ENCODE assay signal across 8 cellular contexts in the genomic region with DNA sequence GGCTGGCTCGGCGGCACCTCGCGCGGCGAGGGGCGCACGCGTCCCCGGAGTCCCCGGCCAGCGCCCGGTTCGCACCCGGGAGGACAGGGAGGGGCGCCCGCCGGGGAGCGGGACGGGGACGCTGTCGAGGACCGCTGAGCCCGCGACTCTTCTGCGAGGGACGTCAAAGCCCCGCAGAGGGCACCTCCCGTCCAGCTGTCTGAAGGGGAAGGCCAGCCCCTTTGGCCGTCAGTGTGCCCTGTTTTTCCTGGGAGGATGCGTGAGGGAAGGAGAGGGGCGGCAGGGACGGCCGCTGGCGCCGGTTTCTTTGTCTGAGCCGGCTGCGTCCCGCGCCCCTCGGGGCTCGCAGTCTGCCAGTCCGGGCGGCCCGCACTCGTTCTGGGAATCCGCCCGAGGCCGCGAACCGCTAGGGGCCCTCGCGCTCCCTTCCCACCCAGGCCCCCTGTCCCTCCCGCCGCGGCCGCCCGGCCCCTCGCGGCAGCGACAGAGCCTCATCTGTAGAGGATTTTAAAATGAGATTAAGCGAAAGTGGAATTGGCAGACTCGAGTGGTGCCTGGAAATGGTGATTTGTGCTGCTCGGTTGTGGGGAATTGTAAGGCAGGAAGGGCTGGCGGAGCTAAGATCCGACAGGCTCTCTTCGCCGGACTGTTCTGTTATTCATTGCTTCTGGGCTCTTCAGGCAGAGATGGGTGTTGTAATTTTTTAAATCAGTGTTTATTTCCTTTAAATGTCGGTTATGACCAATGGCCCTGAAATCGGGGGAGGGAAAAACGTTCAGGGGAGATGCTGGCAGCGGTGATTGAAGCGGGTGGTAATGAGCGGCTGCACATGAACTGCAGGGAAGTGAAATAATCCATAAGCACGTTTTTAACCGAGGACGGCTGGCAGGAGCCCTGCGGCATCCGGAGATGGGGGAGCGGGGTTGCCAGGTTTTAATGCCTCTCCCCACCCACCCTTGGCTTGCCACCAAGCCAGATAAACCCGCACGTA. TPM values are rescaled to one million over a fixed set of nuclear protein-coding genes. Genes with fewer than 3 reads are reported as not detected.
DNase-seq lines count a peak whose midpoint lies in the region; ATAC-seq, FAIRE-seq and TF ChIP-seq lines count a peak whose summit lies in the region.

No MANE protein-coding gene starts in this region.

- no peak for ATAC-seq in GM18907 (IDR thresholded peaks at IDR 0.05; ENCODE audit: unreplicated experiment)

- H3K36me3 ChIP-seq in A673 (ENCODE audit: insufficient read depth, low read length, poor library complexity, severe bottlenecking): no peaks in the 10 kb centered on the region

- peak overlapping the region; percentile 49 for H3K4me3 ChIP-seq in A673 (ENCODE audit: low read depth, low read length, poor library complexity, severe bottlenecking)

- CTCF ChIA-PET in A673 (lab: Charles Lee): no interaction called here

- peak; percentile 58 for DNase-seq in A673 (ENCODE audit: low spot score)
- peak; percentile 24 for DNase-seq in GM12891 (ENCODE audit: insufficient read length, low spot score)
- DNase-seq in NCI-H69 (lab: John Stamatoyannopoulos, UW): peak; percentile 94
- DNase-seq in dermis blood vessel endothelial cell: peak; percentile 61
- DNase-seq in medulla oblongata (ENCODE audit: extremely low spot score): peak; percentile 4
- peak; percentile 39 for DNase-seq in urothelium cell line (ENCODE audit: low spot score)
- DNase-seq in activated effector memory CD4-positive, alpha-beta T cell treated with Interleukin-2 at 50 U/mL for 16 hours: no peak

- TF ChIP-seq POLR2A in GM12891 (IDR thresholded peaks at IDR 0.05; ENCODE audit: low read depth, low read length): no peak

- H3K4me1 ChIP-seq in A673 (ENCODE audit: insufficient read depth, low read length, poor library complexity, severe bottlenecking): peaks cover 9% of the 10 kb centered on the region

- POLR2A ChIA-PET in A673 (lab: Charles Lee; ENCODE audit: low non-redundant PET): no interaction called here

- FAIRE-seq in GM12891 (lab: Jason Lieb, UNC) (no peak), urothelium cell line (lab: Jason Lieb, UNC) (no peak)

- no peak overlapping the region for H3K27ac ChIP-seq in A673 (ENCODE audit: low read depth, low read length, poor library complexity, severe bottlenecking)

- intact Hi-C loops in A673 (cut with micrococcal nuclease; ENCODE audit: unreplicated experiment): no loop called here

- peaks cover 69% of the 10 kb centered on the region for H3K27me3 ChIP-seq in A673 (replicated peaks; ENCODE audit: insufficient read depth, low read depth, low read length, poor library complexity)

- no peaks in the 10 kb centered on the region for H3K9me3 ChIP-seq in A673 (ENCODE audit: low read depth, low read length, poor library complexity, severe bottlenecking)

- BruUV-seq in A673 (replicated peaks; lab: Mats Ljungman, UMichigan): no TSS peak

- TF ChIP-seq CTCF in A673 (conservative IDR thresholded peaks at IDR 0.05; ENCODE audit: low read depth, low read length): peak; percentile 39

TF ChIP-seq in GM12891, 5 proteins besides CTCF, POLR2A, EP300 and RAD21:
- no peak for TF ChIP-seq PAX5 (IDR thresholded peaks at IDR 0.05; ENCODE audit: insufficient read depth, low read length, severe bottlenecking)
- no peak for TF ChIP-seq POLR2AphosphoS5 (IDR thresholded peaks at IDR 0.05; ENCODE audit: low read depth, low read length)
- no peak for TF ChIP-seq TAF1 (IDR thresholded peaks at IDR 0.05; ENCODE audit: low read depth, low read length)

RNA-seq across cellular contexts. Expression of a gene that starts 0.6 kb away (rescaled TPM):
- total RNA-seq in A673 (2021): not detected in 2 replicates
- polyA plus RNA-seq in GM12891 (2012; ENCODE audit: low read depth, missing spikeins): under 0.01 TPM
- total RNA-seq in dermis blood vessel endothelial cell: 412 and 787 TPM in 2 replicates

Comparison
In these comparisons a context has a peak if more than half of its experiments do, and no peak if none do; other contexts are left out.
1. RNA of a gene that starts 0.6 kb away (total RNA-seq): 412 to 787 TPM in dermis blood vessel endothelial cell; not detected in A673; every median in the first group is over 100 times any median in the second.